11 cellular contexts compared by ENCODE assay signal in the genomic region with DNA sequence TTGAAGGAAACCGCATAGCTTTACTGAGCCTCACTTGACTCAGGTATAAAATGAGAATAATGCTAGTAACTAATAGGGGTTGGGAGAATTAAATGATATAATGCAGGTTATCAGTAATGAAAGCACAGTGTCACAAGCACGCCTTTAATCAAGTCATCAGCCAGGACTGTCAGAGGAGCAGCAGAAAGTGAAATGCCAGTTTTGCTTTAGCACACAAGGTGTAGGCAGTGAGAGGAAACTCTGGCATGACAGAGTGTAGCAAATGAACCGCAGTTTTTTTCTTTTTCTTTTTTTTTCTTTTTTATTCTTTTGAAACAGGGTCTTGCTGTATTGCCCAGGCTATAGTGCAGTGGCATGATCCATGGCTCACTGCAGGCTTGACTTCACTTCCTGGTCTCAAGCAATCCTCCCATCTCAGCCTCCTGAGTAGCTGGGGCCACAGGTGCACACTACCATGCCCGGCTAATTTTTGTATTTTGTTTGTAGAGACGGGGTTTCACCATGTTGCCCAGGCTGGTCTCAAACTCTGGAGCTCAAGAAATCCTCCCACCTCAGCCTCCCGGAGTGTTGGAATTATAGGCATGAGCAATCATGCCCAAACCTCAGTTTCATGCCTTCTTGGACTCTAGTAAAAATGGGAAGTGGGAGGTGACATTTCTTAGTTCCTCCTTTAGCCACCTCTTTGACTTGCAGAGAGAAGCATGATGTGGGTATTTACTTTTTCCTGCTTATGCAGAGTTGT. TPM values are rescaled to one million over a fixed set of nuclear protein-coding genes. Genes with fewer than 3 reads are reported as not detected.
DNase-seq lines count a peak whose midpoint lies in the region; ATAC-seq and TF ChIP-seq lines count a peak whose summit lies in the region.
"Had no signal": no experiment of that assay in that cellular context is flagged by ENCODE, and none has a peak within 500 bp of the region (broad histone marks: within the 10 kb centered on the region; RNA-seq: fewer than 3 reads in every experiment).

No MANE protein-coding gene starts in this region.

- H3K4me1 Mint-ChIP-seq in T-helper 2 cell treated with Interferon-gamma antibody and Interleukin-4, amounts not matched to agents 5 μg/mL and 100 μg/mL, for 36 hours (ENCODE audit: low read depth): peaks cover 12% of the 10 kb centered on the region

- 86 to 94% (median 90%) methylated on average over 6 of the region's 6 CpGs for WGBS in adrenal gland, 4 donors

- no peak overlapping the region for H3K27ac Mint-ChIP-seq in T-helper 2 cell treated with Interferon-gamma antibody and Interleukin-4, amounts not matched to agents 5 μg/mL and 100 μg/mL, for 36 hours

- no peaks in the 10 kb centered on the region for H3K27me3 Mint-ChIP-seq in T-helper 2 cell treated with Interferon-gamma antibody and Interleukin-4, amounts not matched to agents 5 μg/mL and 100 μg/mL, for 36 hours (ENCODE audit: low read depth)

- H3K4me3 ChIP-seq in left lung (no peak overlapping the region), adrenal gland (no peak overlapping the region)

- H3K4me1 ChIP-seq in left lung: peaks cover 0 to 48% of the 10 kb centered on the region in 2 donors
- peaks cover 3 to 16% of the 10 kb centered on the region in 2 donors for H3K4me1 ChIP-seq in adrenal gland (replicated peaks in 1 of 2)

- H3K9me3 ChIP-seq in left lung (no peaks in the 10 kb centered on the region), adrenal gland (replicated peaks in 1 of 3) (no peaks in the 10 kb centered on the region)

- H3K36me3 ChIP-seq in left lung (peaks cover 0 to 41% of the 10 kb centered on the region in 2 donors), adrenal gland (replicated peaks in 1 of 2) (peaks cover 0 to 12% of the 10 kb centered on the region in 2 donors)

- intact Hi-C loops in left lung (cut with DNase I): no loop called here
- intact Hi-C loops in adrenal gland (cut with DNase I): no loop called here

- TF ChIP-seq CTCF in left lung (IDR thresholded peaks at IDR 0.05) (no peak), adrenal gland (IDR thresholded peaks at IDR 0.05) (no peak)

- no peak for DNase-seq in left lung
- DNase-seq in activated CD4-positive, alpha-beta T cell treated with anti-CD3 and anti-CD28 coated beads, Interleukin-2, amount 50 U/mL, for 1 hour: no peak
- no peak for DNase-seq in adrenal gland
- DNase-seq in T-helper 2 cell treated with Interferon-gamma antibody and Interleukin-4, amounts not matched to agents 5 μg/mL and 100 μg/mL, for 36 hours (ENCODE audit: low spot score): no peak
- DNase-seq in NCI-H2171 treated with DMSO at 0.1 percent for 48 hours (lab: John Stamatoyannopoulos, UW): no peak
- DNase-seq: NCI-H69 had no signal

- ATAC-seq in GM18505 (IDR thresholded peaks at IDR 0.05; ENCODE audit: unreplicated experiment) (peak; percentile 82), GM21576 (IDR thresholded peaks at IDR 0.05; ENCODE audit: unreplicated experiment) (peak; percentile 85), HG03469 (IDR thresholded peaks at IDR 0.05; ENCODE audit: unreplicated experiment) (peak; percentile 76), left lung (peak; percentile 50)
- ATAC-seq: esophagus mucosa had no signal

- TF ChIP-seq POLR2A in GM18505 (IDR thresholded peaks at IDR 0.05; ENCODE audit: borderline replicate concordance, extremely low read depth, insufficient read depth, insufficient read length) (no peak), adrenal gland (IDR thresholded peaks at IDR 0.05) (no peak)

- no peak overlapping the region for H3K4me3 Mint-ChIP-seq in T-helper 2 cell treated with Interferon-gamma antibody and Interleukin-4, amounts not matched to agents 5 μg/mL and 100 μg/mL, for 36 hours

- H3K36me3 Mint-ChIP-seq in T-helper 2 cell treated with Interferon-gamma antibody and Interleukin-4, amounts not matched to agents 5 μg/mL and 100 μg/mL, for 36 hours (ENCODE audit: low read depth): peaks cover 69% of the 10 kb centered on the region

- H3K27ac ChIP-seq in left lung (peak overlapping the region in 1 of 2 donors; percentile 63), adrenal gland (no peak overlapping the region)

- no peaks in the 10 kb centered on the region for H3K9me3 Mint-ChIP-seq in T-helper 2 cell treated with Interferon-gamma antibody and Interleukin-4, amounts not matched to agents 5 μg/mL and 100 μg/mL, for 36 hours

- H3K27me3 ChIP-seq in left lung (no peaks in the 10 kb centered on the region), adrenal gland (no peaks in the 10 kb centered on the region)

RNA-seq across cellular contexts. Expression of gene SCAANT1, which starts 9.7 kb away (rescaled TPM):
- total RNA-seq in left lung (not detected), adrenal gland (not detected)
- polyA plus RNA-seq in adrenal gland: 1 to 10 TPM in 1 of 3 donors, not detected in 2; 1.6 TPM
- total RNA-seq: esophagus mucosa had no signal
- polyA plus RNA-seq: neural cell had no signal

RNA-seq across cellular contexts. Expression of gene ATXN7, which starts 58.2 kb away (rescaled TPM):
- total RNA-seq in left lung: 10 to 100 TPM; 23.4 to 32.5 TPM
- total RNA-seq in adrenal gland: 10 to 100 TPM in 7 of 8 donors, 1 to 10 TPM in 1; 9.6 to 27.3 (median 19.0) TPM
- 10 to 100 TPM in 2 of 3 donors, 1 to 10 TPM in 1; 4.1 to 13.6 (median 12.1) TPM for polyA plus RNA-seq in adrenal gland

RNA-seq across cellular contexts. Expression of gene THOC7, which starts 58.3 kb away (rescaled TPM):
- 10 to 100 TPM; 46.7 to 52.5 TPM for total RNA-seq in left lung
- total RNA-seq in adrenal gland: 10 to 100 TPM; 34.8 to 81.3 (median 61.9) TPM
- polyA plus RNA-seq in adrenal gland: 100 to 1,000 TPM; 113 to 144 (median 142) TPM
